Comparison of ENCODE assay signal across 8 cellular contexts in the genomic region with DNA sequence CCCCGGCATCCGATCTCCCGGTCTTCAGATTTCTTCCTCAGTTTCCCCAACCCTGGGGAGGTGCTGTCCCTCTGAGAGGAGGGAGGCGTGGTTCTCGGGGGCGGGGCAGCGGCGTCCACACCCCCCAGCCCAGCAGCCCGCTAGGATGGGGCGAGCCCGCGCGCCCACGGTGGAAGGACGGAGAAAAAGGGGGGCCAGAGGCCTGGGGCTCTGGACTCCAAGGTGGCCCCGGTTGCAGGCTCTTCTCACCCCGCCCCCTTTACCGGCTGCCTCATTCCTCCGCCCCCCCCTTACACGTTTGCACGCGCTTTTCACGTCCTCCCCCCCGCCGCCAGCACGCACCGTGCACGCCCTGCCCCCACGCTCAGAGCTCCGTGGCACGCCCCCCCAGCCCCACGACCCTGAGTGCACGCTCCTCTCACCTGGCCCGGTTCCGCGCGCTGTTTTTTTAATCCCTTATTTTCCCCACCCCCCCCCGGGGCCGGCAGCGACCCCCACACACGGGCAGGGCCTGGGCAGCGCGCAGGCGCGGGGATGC. TPM values are rescaled to one million over a fixed set of nuclear protein-coding genes. Genes with fewer than 3 reads are reported as not detected.
DNase-seq lines count a peak whose midpoint lies in the region; ATAC-seq and TF ChIP-seq lines count a peak whose summit lies in the region.

No MANE protein-coding gene starts in this region.

- peak overlapping the region; percentile 22 to 25 for H3K4me3 ChIP-seq in body of pancreas
- peak overlapping the region; percentile 68; the same call in 1 of the 2 replicates for H3K4me3 ChIP-seq in iPS-20b (ENCODE audit: low read length)
- peak overlapping the region; percentile 45 to 67 (median 57) for H3K4me3 ChIP-seq in skin epidermis

- H3K9me3 ChIP-seq in body of pancreas, result no peaks in the 10 kb centered on the region
- no peaks in the 10 kb centered on the region for H3K9me3 ChIP-seq in iPS-20b (ENCODE audit: insufficient read depth, low read depth, low read length)

- no peaks in the 10 kb centered on the region for H3K9me3 Mint-ChIP-seq in T-helper 1 cell treated with Interleukin-12 subunit alpha and Interleukin-12 subunit beta and Interleukin-4 antibody, amounts not matched to agents 30 μg/mL and 1 μg/mL, for 36 hours

- H3K4me1 ChIP-seq in body of pancreas (peaks cover 38% of the 10 kb centered on the region), iPS-20b (ENCODE audit: insufficient read depth, low read length) (peaks cover 7% of the 10 kb centered on the region; the same call in 1 of the 2 replicates)

- DNase-seq in CD1c-positive myeloid dendritic cell (ENCODE audit: extremely low spot score) (peak; percentile 63), body of pancreas (peak; percentile 66 to 75 (median 68))

- ATAC-seq in HG02852 (IDR thresholded peaks at IDR 0.05; ENCODE audit: unreplicated experiment), result peak; percentile 5
- peak; percentile 12 for ATAC-seq in body of pancreas
- ATAC-seq in HG03095 (IDR thresholded peaks at IDR 0.05; ENCODE audit: unreplicated experiment), result no peak
- no peak for ATAC-seq in GM21515 (IDR thresholded peaks at IDR 0.05; ENCODE audit: unreplicated experiment)

- H3K27ac ChIP-seq in body of pancreas (peak overlapping the region; percentile 65 to 85 (median 82)), iPS-20b (ENCODE audit: low read length) (no peak overlapping the region), skin epidermis (peak overlapping the region in 19 of 21 experiments; percentile 37 to 91 (median 76))

- H3K9ac ChIP-seq in iPS-20b (ENCODE audit: low read depth, low read length), result peak overlapping the region; percentile 74; the same call in 1 of the 2 replicates

- H3K27me3 ChIP-seq in body of pancreas (no peaks in the 10 kb centered on the region), iPS-20b (ENCODE audit: insufficient read depth, low read length) (no peaks in the 10 kb centered on the region)

- WGBS in body of pancreas, 2 donors, result 0 to 1% methylated on average over 14 to 23 of the region's 45 CpGs

- no peak for TF ChIP-seq CTCF in body of pancreas (IDR thresholded peaks at IDR 0.05)

- H3K36me3 Mint-ChIP-seq in T-helper 1 cell treated with Interleukin-12 subunit alpha and Interleukin-12 subunit beta and Interleukin-4 antibody, amounts not matched to agents 30 μg/mL and 1 μg/mL, for 36 hours (ENCODE audit: low read depth), result peaks cover 4% of the 10 kb centered on the region

- H3K4me3 Mint-ChIP-seq in T-helper 1 cell treated with Interleukin-12 subunit alpha and Interleukin-12 subunit beta and Interleukin-4 antibody, amounts not matched to agents 30 μg/mL and 1 μg/mL, for 36 hours, result peak overlapping the region; percentile 31

- intact Hi-C loops in body of pancreas (cut with DNase I), result no loop called here

- H3K36me3 ChIP-seq in body of pancreas (replicated peaks in 1 of 2; ENCODE audit: insufficient read depth in 1 of 2, low read depth in 2 of 2), result no peaks in the 10 kb centered on the region
- H3K36me3 ChIP-seq in iPS-20b (ENCODE audit: insufficient read depth, low read depth, low read length), result peaks cover 8% of the 10 kb centered on the region

- peaks cover 27% of the 10 kb centered on the region for H3K4me1 Mint-ChIP-seq in T-helper 1 cell treated with Interleukin-12 subunit alpha and Interleukin-12 subunit beta and Interleukin-4 antibody, amounts not matched to agents 30 μg/mL and 1 μg/mL, for 36 hours (ENCODE audit: low read depth)

- TF ChIP-seq POLR2A in body of pancreas (IDR thresholded peaks at IDR 0.05), result no peak

- peaks cover 12% of the 10 kb centered on the region for H3K27me3 Mint-ChIP-seq in T-helper 1 cell treated with Interleukin-12 subunit alpha and Interleukin-12 subunit beta and Interleukin-4 antibody, amounts not matched to agents 30 μg/mL and 1 μg/mL, for 36 hours (ENCODE audit: low read depth)

- no peak overlapping the region for H3K27ac Mint-ChIP-seq in T-helper 1 cell treated with Interleukin-12 subunit alpha and Interleukin-12 subunit beta and Interleukin-4 antibody, amounts not matched to agents 30 μg/mL and 1 μg/mL, for 36 hours

RNA-seq across cellular contexts. Expression of gene ZBTB12, which starts 0.4 kb away (rescaled TPM):
- 1 to 10 TPM in 1 of 2 donors, not detected in 1; 2.1 TPM for total RNA-seq in body of pancreas

RNA-seq across cellular contexts. Expression of gene EHMT2, which starts 4.0 kb away (rescaled TPM):
- total RNA-seq in body of pancreas, result 10 to 100 TPM; 35.8 to 87.7 TPM

RNA-seq across cellular contexts. Expression of gene SLC44A4, which starts 22.7 kb away (rescaled TPM):
- 10 to 100 TPM in 1 of 2 donors, 1 to 10 TPM in 1; 7.3 to 19.2 TPM for total RNA-seq in body of pancreas

RNA-seq across cellular contexts. Expression of gene C2, which starts 26.0 kb away (rescaled TPM):
- total RNA-seq in body of pancreas, result 1 to 10 TPM; 1.3 TPM

RNA-seq across cellular contexts. Expression of gene NEU1, which starts 38.9 kb away (rescaled TPM):
- total RNA-seq in body of pancreas, result 10 to 100 TPM; 29.3 to 30.6 TPM

Comparison
In these comparisons a context has a peak if more than half of its experiments do, and no peak if none do; other contexts are left out.
1. ATAC-seq: peak in HG02852 (single experiment) and body of pancreas (single experiment); none in HG03095 (single experiment) and GM21515 (single experiment).
2. Peak in every context shown above with its lines, with median percentiles within 50 percentile points of each other: H3K4me3 ChIP-seq.